In genomic region chr20:62390306-62391164, GRCh38 we compare ENCODE assay signal across 18 cellular contexts. TPM values are rescaled to one million over a fixed set of nuclear protein-coding genes. Genes with fewer than 3 reads are reported as not detected.
A peak's percentile ranks its signal among the peaks of the same experiment; 100 is the strongest.
DNase-seq lines count a peak whose midpoint lies in the region; ATAC-seq and TF ChIP-seq lines count a peak whose summit lies in the region.
"Had no signal": no experiment of that assay in that cellular context is flagged by ENCODE, and none has a peak within 500 bp of the region (broad histone marks: within the 10 kb centered on the region; RNA-seq: fewer than 3 reads in every experiment).

No MANE protein-coding gene starts in this region.

- TF ChIP-seq CTCF in endothelial cell (IDR thresholded peaks at IDR 0.05; ENCODE audit: unreplicated experiment), result no peak

- no peaks in the 10 kb centered on the region for H3K9me3 Mint-ChIP-seq in activated naive CD4-positive, alpha-beta T cell treated with anti-CD3 and anti-CD28 coated beads, Interleukin-2, amount 50 U/mL, for 24 hours
- H3K9me3 Mint-ChIP-seq in activated naive CD4-positive, alpha-beta T cell treated with anti-CD3 and anti-CD28 coated beads, Interleukin-2, amount 10 ng/mL, durations not matched to agents 7 days and 5 days, result no peaks in the 10 kb centered on the region
- no peaks in the 10 kb centered on the region for H3K9me3 Mint-ChIP-seq in endothelial cell (ENCODE audit: unreplicated experiment)
- H3K9me3 Mint-ChIP-seq in stimulated activated naive CD8-positive, alpha-beta T cell treated with anti-CD3 and anti-CD28 coated beads, Interleukin-15, amount 100 ng/mL, for 72 hours, result no peaks in the 10 kb centered on the region
- H3K9me3 Mint-ChIP-seq: effector memory CD8-positive, alpha-beta T cell had no signal

- peaks cover 33% of the 10 kb centered on the region for H3K4me1 Mint-ChIP-seq in activated naive CD4-positive, alpha-beta T cell treated with anti-CD3 and anti-CD28 coated beads, Interleukin-2, amount 50 U/mL, for 24 hours
- peaks cover 27% of the 10 kb centered on the region for H3K4me1 Mint-ChIP-seq in activated naive CD4-positive, alpha-beta T cell treated with anti-CD3 and anti-CD28 coated beads, Interleukin-2, amount 10 ng/mL, durations not matched to agents 7 days and 5 days
- H3K4me1 Mint-ChIP-seq in T-helper 17 cell (peaks cover 17% of the 10 kb centered on the region), endothelial cell (ENCODE audit: unreplicated experiment) (peaks cover 15% of the 10 kb centered on the region)
- H3K4me1 Mint-ChIP-seq in stimulated activated naive CD8-positive, alpha-beta T cell treated with anti-CD3 and anti-CD28 coated beads, Interleukin-15, amount 100 ng/mL, for 72 hours, result peaks cover 42% of the 10 kb centered on the region

- H3K27me3 Mint-ChIP-seq in activated naive CD4-positive, alpha-beta T cell treated with anti-CD3 and anti-CD28 coated beads, Interleukin-2, amount 50 U/mL, for 24 hours, result no peaks in the 10 kb centered on the region
- H3K27me3 Mint-ChIP-seq in activated naive CD4-positive, alpha-beta T cell treated with anti-CD3 and anti-CD28 coated beads, Interleukin-2, amount 10 ng/mL, durations not matched to agents 7 days and 5 days, result no peaks in the 10 kb centered on the region
- no peaks in the 10 kb centered on the region for H3K27me3 Mint-ChIP-seq in T-helper 17 cell
- peaks cover 6% of the 10 kb centered on the region for H3K27me3 Mint-ChIP-seq in endothelial cell (ENCODE audit: unreplicated experiment)
- no peaks in the 10 kb centered on the region for H3K27me3 Mint-ChIP-seq in stimulated activated naive CD8-positive, alpha-beta T cell treated with anti-CD3 and anti-CD28 coated beads, Interleukin-15, amount 100 ng/mL, for 72 hours
- H3K27me3 Mint-ChIP-seq: effector memory CD8-positive, alpha-beta T cell had no signal

- H3K4me3 Mint-ChIP-seq in activated naive CD4-positive, alpha-beta T cell treated with anti-CD3 and anti-CD28 coated beads, Interleukin-2, amount 50 U/mL, for 24 hours, result no peak overlapping the region
- no peak overlapping the region for H3K4me3 Mint-ChIP-seq in activated naive CD4-positive, alpha-beta T cell treated with anti-CD3 and anti-CD28 coated beads, Interleukin-2, amount 10 ng/mL, durations not matched to agents 7 days and 5 days
- H3K4me3 Mint-ChIP-seq in T-helper 17 cell (no peak overlapping the region), endothelial cell (ENCODE audit: unreplicated experiment) (peak overlapping the region; percentile 44)
- no peak overlapping the region for H3K4me3 Mint-ChIP-seq in stimulated activated naive CD8-positive, alpha-beta T cell treated with anti-CD3 and anti-CD28 coated beads, Interleukin-15, amount 100 ng/mL, for 72 hours
- H3K4me3 Mint-ChIP-seq: effector memory CD8-positive, alpha-beta T cell had no signal

- CTCF ChIA-PET in activated naive CD4-positive, alpha-beta T cell treated with anti-CD3 and anti-CD28 coated beads, Interleukin-2, amount 10 ng/mL, durations not matched to agents 7 days and 5 days (lab: Charles Lee), result interaction anchor here (0.6 to 2.1 kb wide), 3 partner anchors 19 to 105 kb away, joined by 3 to 8 read pairs (median 4); no protein-coding TSS in a partner anchor

- peak overlapping the region; percentile 72 for H3K27ac Mint-ChIP-seq in activated naive CD4-positive, alpha-beta T cell treated with anti-CD3 and anti-CD28 coated beads, Interleukin-2, amount 50 U/mL, for 24 hours
- no peak overlapping the region for H3K27ac Mint-ChIP-seq in activated naive CD4-positive, alpha-beta T cell treated with anti-CD3 and anti-CD28 coated beads, Interleukin-2, amount 10 ng/mL, durations not matched to agents 7 days and 5 days
- H3K27ac Mint-ChIP-seq in T-helper 17 cell (peak overlapping the region; percentile 82), endothelial cell (ENCODE audit: unreplicated experiment) (peak overlapping the region; percentile 72)
- peak overlapping the region; percentile 25 to 67 for H3K27ac Mint-ChIP-seq in stimulated activated naive CD8-positive, alpha-beta T cell treated with anti-CD3 and anti-CD28 coated beads, Interleukin-15, amount 100 ng/mL, for 72 hours

- H3K9me3 ChIP-seq in T-helper 17 cell (ENCODE audit: control insufficient read depth, low read length, poor library complexity, severe bottlenecking), result no peaks in the 10 kb centered on the region
- H3K9me3 ChIP-seq: spleen had no signal

- ATAC-seq in T-helper 17 cell (no peak), GM19455 (IDR thresholded peaks at IDR 0.05; ENCODE audit: unreplicated experiment) (no peak)
- no peak for ATAC-seq in stimulated activated naive CD8-positive, alpha-beta T cell treated with anti-CD3 and anti-CD28 coated beads, Interleukin-15, amount 100 ng/mL, for 72 hours
- ATAC-seq: effector memory CD8-positive, alpha-beta T cell; left cardiac atrium had no signal

- H3K36me3 Mint-ChIP-seq in activated naive CD4-positive, alpha-beta T cell treated with anti-CD3 and anti-CD28 coated beads, Interleukin-2, amount 50 U/mL, for 24 hours, result peaks cover 17% of the 10 kb centered on the region
- H3K36me3 Mint-ChIP-seq in activated naive CD4-positive, alpha-beta T cell treated with anti-CD3 and anti-CD28 coated beads, Interleukin-2, amount 10 ng/mL, durations not matched to agents 7 days and 5 days, result peaks cover 32% of the 10 kb centered on the region
- H3K36me3 Mint-ChIP-seq in T-helper 17 cell (ENCODE audit: low read depth) (no peaks in the 10 kb centered on the region), endothelial cell (ENCODE audit: low read depth, unreplicated experiment) (peaks cover 18% of the 10 kb centered on the region)

- DNase-seq in activated naive CD4-positive, alpha-beta T cell treated with anti-CD3 and anti-CD28 coated beads, Interleukin-2, amount 10 ng/mL, durations not matched to agents 7 days and 5 days, result no peak
- DNase-seq in T-helper 17 cell (no peak), endothelial cell (ENCODE audit: low spot score) (no peak), NCI-H2227 treated with DMSO at 0.1 percent for 48 hours (lab: John Stamatoyannopoulos, UW) (no peak), NCI-H345 treated with DMSO at 0.1 percent for 48 hours (lab: John Stamatoyannopoulos, UW; ENCODE audit: unreplicated experiment) (no peak)
- no peak for DNase-seq in stimulated activated naive CD8-positive, alpha-beta T cell treated with anti-CD3 and anti-CD28 coated beads, Interleukin-15, amount 100 ng/mL, for 72 hours
- DNase-seq: activated gamma-delta T cell treated with Interleukin-2 at 50 U/mL for 16 hours; DMS153; effector memory CD8-positive, alpha-beta T cell; left cardiac atrium; NCI-H1436 treated with DMSO at 0.1 percent for 48 hours; NCI-H226; SHP77; spleen; T1000 had no signal

RNA-seq across cellular contexts. Expression of gene RPS21, which starts 3.6 kb away (rescaled TPM):
- total RNA-seq in T-helper 17 cell, result 1,000 to 10,000 TPM; 2,821 to 2,836 TPM
- total RNA-seq in endothelial cell (ENCODE audit: unreplicated experiment), result 1,710 TPM

RNA-seq across cellular contexts. Expression of gene CABLES2, which starts 16.6 kb away (rescaled TPM):
- total RNA-seq in T-helper 17 cell, result 1 to 10 TPM; 4.5 to 5.6 TPM
- 9.3 TPM for total RNA-seq in endothelial cell (ENCODE audit: unreplicated experiment)

RNA-seq across cellular contexts. Expression of gene LAMA5, which starts 23.4 kb away (rescaled TPM):
- total RNA-seq in T-helper 17 cell, result under 1 TPM; 0.50 to 0.72 TPM
- total RNA-seq in endothelial cell (ENCODE audit: unreplicated experiment), result 34.5 TPM

RNA-seq across cellular contexts. Expression of gene RBBP8NL, which starts 36.8 kb away (rescaled TPM):
- total RNA-seq in T-helper 17 cell, result not detected
- total RNA-seq in endothelial cell (ENCODE audit: unreplicated experiment), result 0.10 TPM
- total RNA-seq: left cardiac atrium, mononuclear cell, spleen had no signal

Comparison
In these comparisons a context has a peak if more than half of its experiments do, and no peak if none do; other contexts are left out.
1. RNA of gene LAMA5, which starts 23.4 kb away (total RNA-seq): 34.5 TPM in endothelial cell (single experiment); 0.50 to 0.72 TPM in T-helper 17 cell; every median in the first group is over 10 times any median in the second.